In genomic region chr6:33622456-33623431, GRCh38 we compare ENCODE assay signal across 2 cellular contexts.
TF ChIP-seq lines count a peak whose summit lies in the region.

No MANE protein-coding gene starts in this region.

TF ChIP-seq in HEK293, 187 proteins besides CTCF, POLR2A, EP300 and RAD21 (continued from another document and continues in another):
- TF ChIP-seq ZBTB49 (tag by site-specific recombination; IDR thresholded peaks at IDR 0.05; ENCODE audit: low read depth) = no peak
- TF ChIP-seq KLF8 (tag by site-specific recombination; IDR thresholded peaks at IDR 0.05) = peak; percentile 33; the same call in 1 of the 2 replicates
- TF ChIP-seq REST (tag by site-specific recombination; IDR thresholded peaks at IDR 0.05) = peak; percentile 45; the same call in 1 of the 2 replicates
- peak; percentile 44; the same call in 1 of the 2 replicates for TF ChIP-seq SP7 (tag by site-specific recombination; IDR thresholded peaks at IDR 0.05)
- TF ChIP-seq ZSCAN18 (tag by site-specific recombination; IDR thresholded peaks at IDR 0.05) = no peak
- TF ChIP-seq ZNF701 (tag by site-specific recombination; IDR thresholded peaks at IDR 0.05) = no peak
- TF ChIP-seq ZNF366 (tag by site-specific recombination; conservative IDR thresholded peaks at IDR 0.05) = 0 out of 2 replicates have a peak, but pooled peaks have one; percentile 25
- no peak for TF ChIP-seq ZNF521 (tag by site-specific recombination; IDR thresholded peaks at IDR 0.05)
- TF ChIP-seq ZNF24 (tag by site-specific recombination; IDR thresholded peaks at IDR 0.05) = no peak
- TF ChIP-seq ZNF548 (tag by site-specific recombination; IDR thresholded peaks at IDR 0.05) = no peak
- TF ChIP-seq ZBTB20 (tag by site-specific recombination; IDR thresholded peaks at IDR 0.05) = peak; percentile 36
- no peak for TF ChIP-seq ZNF792 (tag by site-specific recombination; IDR thresholded peaks at IDR 0.05)
- TF ChIP-seq ZNF214 (tag by site-specific recombination; IDR thresholded peaks at IDR 0.05; ENCODE audit: borderline replicate concordance) = no peak
- TF ChIP-seq ZNF837 (tag by site-specific recombination; IDR thresholded peaks at IDR 0.05) = no peak
- TF ChIP-seq RBAK (tag by site-specific recombination; IDR thresholded peaks at IDR 0.05) = no peak
- no peak for TF ChIP-seq BCL11A (tag by site-specific recombination; IDR thresholded peaks at IDR 0.05; ENCODE audit: low read depth)
- TF ChIP-seq ZNF138 (tag by site-specific recombination; IDR thresholded peaks at IDR 0.05; ENCODE audit: borderline replicate concordance) = no peak
- no peak for TF ChIP-seq ZNF157 (tag by site-specific recombination; IDR thresholded peaks at IDR 0.05)
- no peak for TF ChIP-seq ZNF239 (tag by site-specific recombination; IDR thresholded peaks at IDR 0.05)
- TF ChIP-seq ZNF48 (tag by site-specific recombination; IDR thresholded peaks at IDR 0.05) = no peak
- TF ChIP-seq ZNF473 (tag by site-specific recombination; IDR thresholded peaks at IDR 0.05) = no peak
- no peak for TF ChIP-seq TCF7L2 (IDR thresholded peaks at IDR 0.05; ENCODE audit: borderline replicate concordance, low read depth, low read length)
- TF ChIP-seq ZNF416 (tag by site-specific recombination; IDR thresholded peaks at IDR 0.05) = no peak
- no peak for TF ChIP-seq KLF9 (tag by site-specific recombination; IDR thresholded peaks at IDR 0.05; ENCODE audit: low read depth)
- TF ChIP-seq ZNF558 (tag by site-specific recombination; IDR thresholded peaks at IDR 0.05) = no peak
- TF ChIP-seq ZBTB7A (tag by site-specific recombination; IDR thresholded peaks at IDR 0.05; ENCODE audit: low read depth) = no peak
- no peak for TF ChIP-seq ZSCAN23 (tag by site-specific recombination; IDR thresholded peaks at IDR 0.05)
- no peak for TF ChIP-seq ZNF324 (tag by site-specific recombination; IDR thresholded peaks at IDR 0.05)
- no peak for TF ChIP-seq SETDB1 (IDR thresholded peaks at IDR 0.05; ENCODE audit: insufficient read length, low read length)
- TF ChIP-seq SP2 (tag by site-specific recombination; IDR thresholded peaks at IDR 0.05) = peak; percentile 55

TF ChIP-seq in GM12878, 131 proteins besides CTCF, POLR2A, EP300 and RAD21 (continued from another document):
- TF ChIP-seq IKZF1 (conservative IDR thresholded peaks at IDR 0.05) (peak; percentile 51; the same call in 1 of the 2 replicates), IKZF2 (IDR thresholded peaks at IDR 0.05) (peak; percentile 17 to 32; a peak in 1 of 4 replicates), RELB (IDR thresholded peaks at IDR 0.05; ENCODE audit: low read depth) (peak; percentile 57; the same call in 1 of the 2 replicates), HDAC6 (IDR thresholded peaks at IDR 0.05; ENCODE audit: unreplicated experiment) (no peak), ZSCAN29 (IDR thresholded peaks at IDR 0.05) (no peak), TCF7 (IDR thresholded peaks at IDR 0.05; ENCODE audit: borderline replicate concordance) (no peak), BCLAF1 (IDR thresholded peaks at IDR 0.05) (no peak), IRF4 (IDR thresholded peaks at IDR 0.05; ENCODE audit: low read depth, low read length) (no peak), CEBPB (IDR thresholded peaks at IDR 0.05; ENCODE audit: borderline replicate concordance in 1 of 2, low read depth in 2 of 2, low read length in 2 of 2) (no peak), CREM (IDR thresholded peaks at IDR 0.05; ENCODE audit: low read depth) (no peak), SUPT20H (IDR thresholded peaks at IDR 0.05; ENCODE audit: borderline replicate concordance, control insufficient read depth, low read depth, low read length) (no peak), SIN3A (IDR thresholded peaks at IDR 0.05; ENCODE audit: low read depth, low read length) (0 out of 2 replicates have a peak, but pooled peaks have one; percentile 32), BCL3 (IDR thresholded peaks at IDR 0.05; ENCODE audit: borderline replicate concordance, insufficient read depth, low read depth, low read length, poor library complexity, severe bottlenecking) (no peak), NR2F1 (conservative IDR thresholded peaks at IDR 0.05) (no peak), PKNOX1 (IDR thresholded peaks at IDR 0.05) (0 out of 2 replicates have a peak, but pooled peaks have one; percentile 4), RAD51 (IDR thresholded peaks at IDR 0.05) (0 out of 2 replicates have a peak, but pooled peaks have one; percentile 28), PRDM15 (CRISPR knock-in tag; IDR thresholded peaks at IDR 0.05) (no peak), NR2C1 (IDR thresholded peaks at IDR 0.05) (no peak), HCFC1 (IDR thresholded peaks at IDR 0.05; ENCODE audit: low read length) (no peak), EZH2 (IDR thresholded peaks at IDR 0.05; ENCODE audit: borderline replicate concordance, control insufficient read depth, low read depth, low read length) (no peak), FOS (IDR thresholded peaks at IDR 0.05; ENCODE audit: borderline replicate concordance, extremely low read depth, insufficient read length) (no peak), NBN (IDR thresholded peaks at IDR 0.05) (no peak), REST (IDR thresholded peaks at IDR 0.05; ENCODE audit: low read depth, low read length) (0 out of 2 replicates have a peak, but pooled peaks have one; percentile 11), MXI1 (IDR thresholded peaks at IDR 0.05; ENCODE audit: low read depth, low read length) (0 out of 2 replicates have a peak, but pooled peaks have one; percentile 21), NRF1 (conservative IDR thresholded peaks at IDR 0.05; ENCODE audit: low read depth, low read length) (no peak)
